In the genomic region with DNA sequence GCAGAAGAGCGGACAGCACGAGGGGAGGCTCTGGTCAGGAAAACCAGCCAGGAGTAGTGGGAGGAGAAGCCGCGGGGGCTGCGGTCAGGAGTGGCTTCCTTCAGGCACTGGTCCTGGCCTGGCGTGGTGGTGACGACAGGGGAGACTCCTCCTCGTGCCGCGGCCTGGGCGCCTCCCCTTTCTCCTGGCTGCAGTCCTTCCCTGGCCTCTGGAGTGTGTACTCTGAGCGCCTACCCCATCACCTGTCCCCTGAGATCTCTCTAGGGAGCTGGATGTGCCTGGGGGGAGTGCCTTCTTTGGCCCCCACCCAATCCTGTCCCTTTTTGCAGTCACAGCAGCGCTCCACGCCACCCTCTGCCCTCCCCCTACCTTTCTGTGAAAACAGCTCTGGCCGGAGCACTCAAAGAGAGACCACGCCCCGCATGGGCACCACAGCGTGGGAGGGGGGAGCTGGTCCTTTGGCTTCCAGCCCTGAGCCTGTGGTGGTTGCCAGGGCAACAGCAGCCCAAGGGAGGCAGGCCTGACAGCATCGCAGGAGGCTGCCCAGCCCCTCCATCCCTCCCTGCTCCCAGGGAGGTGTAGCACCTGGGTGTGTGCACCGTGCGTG, we compare ENCODE assay signal across 8 cellular contexts.
DNase-seq lines count a peak whose midpoint lies in the region; ATAC-seq and TF ChIP-seq lines count a peak whose summit lies in the region.

No MANE protein-coding gene starts in this region.

- H2AFZ ChIP-seq in parathyroid adenoma: peak overlapping the region; percentile 79

- no peaks in the 10 kb centered on the region for H3K36me3 ChIP-seq in endocrine pancreas (ENCODE audit: control insufficient read depth, insufficient read depth, low read length)
- H3K36me3 ChIP-seq in parathyroid adenoma (ENCODE audit: control insufficient read depth, insufficient read depth, low read length): no peaks in the 10 kb centered on the region

- TF ChIP-seq CTCF in parathyroid adenoma (IDR thresholded peaks at IDR 0.05): no peak

- peak overlapping the region; percentile 16 for H3K9ac ChIP-seq in endocrine pancreas (ENCODE audit: control insufficient read depth, insufficient read depth, low read length)
- no peak overlapping the region for H3K9ac ChIP-seq in parathyroid adenoma

- H3K27me3 ChIP-seq in endocrine pancreas (ENCODE audit: control insufficient read depth, insufficient read depth, low read length) (no peaks in the 10 kb centered on the region), parathyroid adenoma (ENCODE audit: control insufficient read depth, insufficient read depth, low read length) (no peaks in the 10 kb centered on the region)

- no peaks in the 10 kb centered on the region for H3K4me1 ChIP-seq in endocrine pancreas (ENCODE audit: control insufficient read depth, insufficient read depth, low read length)
- peaks cover 41% of the 10 kb centered on the region for H3K4me1 ChIP-seq in parathyroid adenoma

- peak; percentile 73 for DNase-seq in H4 (ENCODE audit: low spot score)
- peak; percentile 78 for DNase-seq in NCI-H524 treated with DMSO at 0.1 percent for 48 hours (lab: John Stamatoyannopoulos, UW)
- DNase-seq in NOMO-1 treated with dmso at 0.1 percent for 144 hours (lab: John Stamatoyannopoulos, UW; ENCODE audit: unreplicated experiment): no peak
- DNase-seq in stimulated activated CD4-positive, alpha-beta T cell treated with anti-CD3 and anti-CD28 coated beads, Interleukin-4, amount 100 ng/mL, for 1 hour: no peak
- no peak for DNase-seq in activated gamma-delta T cell (lab: John Stamatoyannopoulos, UW)

- H3K79me2 ChIP-seq in parathyroid adenoma: no peaks in the 10 kb centered on the region

- H3K9me3 ChIP-seq in endocrine pancreas (ENCODE audit: control insufficient read depth, low read length) (no peaks in the 10 kb centered on the region), parathyroid adenoma (ENCODE audit: control insufficient read depth, low read length) (no peaks in the 10 kb centered on the region)

- H3K4me2 ChIP-seq in parathyroid adenoma (ENCODE audit: low read length): peak overlapping the region; percentile 50

- H3K4me3 ChIP-seq in endocrine pancreas (ENCODE audit: control insufficient read depth, insufficient read depth, low read length) (no peak overlapping the region), parathyroid adenoma (ENCODE audit: low read depth, low read length) (no peak overlapping the region)

- H3K27ac ChIP-seq in parathyroid adenoma: peak overlapping the region; percentile 93

- ATAC-seq in GM19035 (IDR thresholded peaks at IDR 0.05; ENCODE audit: unreplicated experiment): no peak

Comparison
In these comparisons a context has a peak if more than half of its experiments do, and no peak if none do; other contexts are left out.
1. DNase-seq: peak in H4 (single experiment) and NCI-H524 treated with DMSO at 0.1 percent for 48 hours (single experiment); none in NOMO-1 treated with dmso at 0.1 percent for 144 hours (single experiment), stimulated activated CD4-positive, alpha-beta T cell treated with anti-CD3 and anti-CD28 coated beads, Interleukin-4, amount 100 ng/mL, for 1 hour (single experiment) and activated gamma-delta T cell (single experiment).